In genomic region chr7:44119829-44120380, GRCh38 we compare ENCODE assay signal across 1 cellular context.
TF ChIP-seq lines count a peak whose summit lies in the region.

No MANE protein-coding gene starts in this region.

TF ChIP-seq in IMR-90, 13 proteins besides CTCF, POLR2A, EP300 and RAD21:
- TF ChIP-seq RCOR1 (IDR thresholded peaks at IDR 0.05; ENCODE audit: insufficient replicate concordance, low read length) (no peak), BHLHE40 (IDR thresholded peaks at IDR 0.05; ENCODE audit: low read depth, low read length) (no peak), NFE2L2 (IDR thresholded peaks at IDR 0.05; ENCODE audit: low read depth, low read length) (no peak), RFX5 (IDR thresholded peaks at IDR 0.05; ENCODE audit: low read depth, low read length) (no peak)
- TF ChIP-seq, protein P1, sequence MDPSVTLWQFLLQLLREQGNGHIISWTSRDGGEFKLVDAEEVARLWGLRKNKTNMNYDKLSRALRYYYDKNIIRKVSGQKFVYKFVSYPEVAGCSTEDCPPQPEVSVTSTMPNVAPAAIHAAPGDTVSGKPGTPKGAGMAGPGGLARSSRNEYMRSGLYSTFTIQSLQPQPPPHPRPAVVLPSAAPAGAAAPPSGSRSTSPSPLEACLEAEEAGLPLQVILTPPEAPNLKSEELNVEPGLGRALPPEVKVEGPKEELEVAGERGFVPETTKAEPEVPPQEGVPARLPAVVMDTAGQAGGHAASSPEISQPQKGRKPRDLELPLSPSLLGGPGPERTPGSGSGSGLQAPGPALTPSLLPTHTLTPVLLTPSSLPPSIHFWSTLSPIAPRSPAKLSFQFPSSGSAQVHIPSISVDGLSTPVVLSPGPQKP (IDR thresholded peaks at IDR 0.05; ENCODE audit: borderline replicate concordance, low read depth, low read length): no peak
